7 cellular contexts compared by ENCODE assay signal in genomic region chr10:13373644-13374043, GRCh38.
"Had no signal": no experiment of that assay in that cellular context is flagged by ENCODE, and none has a peak within 500 bp of the region (broad histone marks: within the 10 kb centered on the region; RNA-seq: fewer than 3 reads in every experiment).

No MANE protein-coding gene starts in this region.

- ATAC-seq: GM23338, HCT116 had no signal

- FAIRE-seq: HTR-8/SVneo had no signal

- H3K4me1 ChIP-seq: HAP-1 had no signal

- H3K4me3 ChIP-seq: GM23338, HAP-1 had no signal

- DNase-seq: H7, Kasumi-1, KG1 had no signal

- H2AFZ ChIP-seq: GM23338 had no signal

- H3K36me3 ChIP-seq: HAP-1 had no signal

- H3K9me3 ChIP-seq: HAP-1 had no signal

- H3K4me2 ChIP-seq: GM23338 had no signal
